Comparison of ENCODE assay signal across 8 cellular contexts in genomic region chr9:127004946-127005769, GRCh38.
DNase-seq lines count a peak whose midpoint lies in the region; ATAC-seq and TF ChIP-seq lines count a peak whose summit lies in the region.

No MANE protein-coding gene starts in this region.

- H3K27ac Mint-ChIP-seq in MCF 10A (ENCODE audit: low read depth, unreplicated experiment) (no peak overlapping the region), progenitor cell of endocrine pancreas (no peak overlapping the region)
- peak overlapping the region; percentile 40 for H3K27ac Mint-ChIP-seq in activated CD8-positive, alpha-beta T cell treated with anti-CD3 and anti-CD28 coated beads for 36 hours

- intact Hi-C loops in MCF 10A (cut with micrococcal nuclease) = no loop called here
- intact Hi-C loops in breast epithelium (cut with DNase I; ENCODE audit: low total_unique reads) = loop anchor here (5.0 kb wide), 1 partner anchor 383 kb away; no protein-coding TSS in a partner anchor
- intact Hi-C loops in activated CD8-positive, alpha-beta T cell treated with anti-CD3 and anti-CD28 coated beads for 36 hours (cut with micrococcal nuclease) = loop anchor here (1.0 kb wide), 1 partner anchor 19 kb away; no protein-coding TSS in a partner anchor

- peak overlapping the region in 1 of 2 donors; percentile 19 for H3K27ac ChIP-seq in breast epithelium
- H3K27ac ChIP-seq in esophagus (ENCODE audit: low read depth in 2 of 2, low read length in 1 of 2) = peak overlapping the region; percentile 64 to 68

- H3K4me3 Mint-ChIP-seq in MCF 10A (ENCODE audit: unreplicated experiment) (no peak overlapping the region), progenitor cell of endocrine pancreas (ENCODE audit: low read depth) (no peak overlapping the region)
- H3K4me3 Mint-ChIP-seq in activated CD8-positive, alpha-beta T cell treated with anti-CD3 and anti-CD28 coated beads for 36 hours = no peak overlapping the region

- H3K4me1 Mint-ChIP-seq in MCF 10A (ENCODE audit: insufficient read depth, unreplicated experiment) (no peaks in the 10 kb centered on the region), progenitor cell of endocrine pancreas (ENCODE audit: low read depth) (peaks cover 5% of the 10 kb centered on the region)
- H3K4me1 Mint-ChIP-seq in activated CD8-positive, alpha-beta T cell treated with anti-CD3 and anti-CD28 coated beads for 36 hours (ENCODE audit: low read depth) = peaks cover 18% of the 10 kb centered on the region

- H3K9me3 ChIP-seq in breast epithelium (no peaks in the 10 kb centered on the region), esophagus (ENCODE audit: control insufficient read depth in 2 of 2, insufficient read depth in 1 of 2, low read depth in 1 of 2, low read length in 1 of 2) (no peaks in the 10 kb centered on the region)

- 42 to 52% methylated on average over 3 of the region's 3 CpGs for WGBS in esophagus, 2 donors

- TF ChIP-seq CTCF in MCF 10A (IDR thresholded peaks at IDR 0.05; ENCODE audit: unreplicated experiment) (no peak), breast epithelium (IDR thresholded peaks at IDR 0.05) (no peak), progenitor cell of endocrine pancreas (IDR thresholded peaks at IDR 0.05; ENCODE audit: unreplicated experiment) (no peak)
- TF ChIP-seq CTCF in activated CD8-positive, alpha-beta T cell treated with anti-CD3 and anti-CD28 coated beads for 36 hours (IDR thresholded peaks at IDR 0.05) = no peak

- H3K36me3 Mint-ChIP-seq in MCF 10A (ENCODE audit: insufficient read depth, unreplicated experiment) (no peaks in the 10 kb centered on the region), progenitor cell of endocrine pancreas (ENCODE audit: insufficient read depth) (no peaks in the 10 kb centered on the region)
- H3K36me3 Mint-ChIP-seq in activated CD8-positive, alpha-beta T cell treated with anti-CD3 and anti-CD28 coated beads for 36 hours (ENCODE audit: low read depth) = no peaks in the 10 kb centered on the region

- CTCF ChIA-PET in MCF 10A (lab: Yijun Ruan, JAX) = interaction anchor here (0.5 to 0.6 kb wide), 3 partner anchors 65 to 78 kb away, joined by 3 read pairs; no protein-coding TSS in a partner anchor
- CTCF ChIA-PET in activated CD8-positive, alpha-beta T cell treated with anti-CD3 and anti-CD28 coated beads for 36 hours (lab: Charles Lee) = interaction anchor here (0.6 to 2.1 kb wide), 7 partner anchors 19 to 2000 kb away, joined by 3 to 17 read pairs (median 3); no protein-coding TSS in a partner anchor

- H3K4me1 ChIP-seq in breast epithelium = peaks cover 0 to 5% of the 10 kb centered on the region in 2 donors
- peaks cover 0 to 3% of the 10 kb centered on the region in 2 donors for H3K4me1 ChIP-seq in esophagus (ENCODE audit: control insufficient read depth in 2 of 2, insufficient read depth in 2 of 2, low read length in 1 of 2)

- peaks cover 7% of the 10 kb centered on the region for H3K9me3 Mint-ChIP-seq in MCF 10A (ENCODE audit: unreplicated experiment)
- no peaks in the 10 kb centered on the region for H3K9me3 Mint-ChIP-seq in activated CD8-positive, alpha-beta T cell treated with anti-CD3 and anti-CD28 coated beads for 36 hours
- no peaks in the 10 kb centered on the region for H3K9me3 Mint-ChIP-seq in progenitor cell of endocrine pancreas (ENCODE audit: low read depth)

- no peak for TF ChIP-seq POLR2A in breast epithelium (IDR thresholded peaks at IDR 0.05)

- POLR2A ChIA-PET in MCF 10A (lab: Yijun Ruan, JAX) = no interaction called here
- POLR2A ChIA-PET in activated CD8-positive, alpha-beta T cell treated with anti-CD3 and anti-CD28 coated beads for 36 hours (lab: Charles Lee) = interaction anchor here (0.8 to 1.4 kb wide), 4 partner anchors 18 to 29 kb away, joined by 3 to 5 read pairs (median 4); no protein-coding TSS in a partner anchor

- H3K4me3 ChIP-seq in breast epithelium (no peak overlapping the region), esophagus (ENCODE audit: low read depth in 1 of 2, low read length in 2 of 2) (no peak overlapping the region)

- H3K27me3 ChIP-seq in breast epithelium (no peaks in the 10 kb centered on the region), esophagus (ENCODE audit: control insufficient read depth in 1 of 2, insufficient read depth in 2 of 2, low read length in 2 of 2) (no peaks in the 10 kb centered on the region)

- DNase-seq in MCF 10A (ENCODE audit: unreplicated experiment) = peak; percentile 11
- DNase-seq in breast epithelium (ENCODE audit: low spot score in 2 of 2) = no peak
- peak; percentile 90 for DNase-seq in activated CD8-positive, alpha-beta T cell treated with anti-CD3 and anti-CD28 coated beads for 36 hours
- DNase-seq in stimulated activated CD8-positive, alpha-beta memory T cell treated with anti-CD3 and anti-CD28 coated beads, Interleukin-15, amount 100 ng/mL, for 1 hour (ENCODE audit: low read depth) = peak; percentile 27
- DNase-seq in NCI-H345 treated with DMSO at 0.1 percent for 48 hours (lab: John Stamatoyannopoulos, UW; ENCODE audit: unreplicated experiment) = no peak
- DNase-seq in progenitor cell of endocrine pancreas (ENCODE audit: low spot score, unreplicated experiment) = no peak

- peaks cover 14% of the 10 kb centered on the region for H3K27me3 Mint-ChIP-seq in MCF 10A (ENCODE audit: insufficient read depth, unreplicated experiment)
- H3K27me3 Mint-ChIP-seq in activated CD8-positive, alpha-beta T cell treated with anti-CD3 and anti-CD28 coated beads for 36 hours = peaks cover 25% of the 10 kb centered on the region
- H3K27me3 Mint-ChIP-seq in progenitor cell of endocrine pancreas = no peaks in the 10 kb centered on the region

- H3K36me3 ChIP-seq in breast epithelium (no peaks in the 10 kb centered on the region), esophagus (ENCODE audit: control insufficient read depth in 2 of 2, insufficient read depth in 2 of 2, low read length in 1 of 2) (no peaks in the 10 kb centered on the region)

- no TSS peak for BruUV-seq in MCF 10A (replicated peaks; lab: Mats Ljungman, UMichigan)

- peak; percentile 93 for ATAC-seq in HG03439 (IDR thresholded peaks at IDR 0.05; ENCODE audit: unreplicated experiment)
- peak; percentile 98 for ATAC-seq in activated CD8-positive, alpha-beta T cell treated with anti-CD3 and anti-CD28 coated beads for 36 hours

Comparison
In these comparisons a context has a peak if more than half of its experiments do, and no peak if none do; other contexts are left out.
1. DNase-seq: peak in MCF 10A (single experiment), activated CD8-positive, alpha-beta T cell treated with anti-CD3 and anti-CD28 coated beads for 36 hours (single experiment) and stimulated activated CD8-positive, alpha-beta memory T cell treated with anti-CD3 and anti-CD28 coated beads, Interleukin-15, amount 100 ng/mL, for 1 hour (single experiment); none in breast epithelium (0 of 2), NCI-H345 treated with DMSO at 0.1 percent for 48 hours (single experiment) and progenitor cell of endocrine pancreas (single experiment).